Comparison of ENCODE assay signal across 1 cellular context in genomic region chr12:100539209-100539608, GRCh38.
TF ChIP-seq lines count a peak whose summit lies in the region.

No MANE protein-coding gene starts in this region.

TF ChIP-seq in IMR-90, 13 proteins besides CTCF, POLR2A, EP300 and RAD21 (continued from another document):
- TF ChIP-seq NFE2L2 (IDR thresholded peaks at IDR 0.05; ENCODE audit: low read depth, low read length) (no peak), CEBPB (IDR thresholded peaks at IDR 0.05; ENCODE audit: low read depth, low read length) (no peak), SMC3 (IDR thresholded peaks at IDR 0.05; ENCODE audit: low read depth, low read length) (no peak), MXI1 (IDR thresholded peaks at IDR 0.05; ENCODE audit: borderline replicate concordance, low read depth, low read length) (no peak), USF2 (IDR thresholded peaks at IDR 0.05; ENCODE audit: low read depth, low read length) (no peak), MAZ (IDR thresholded peaks at IDR 0.05; ENCODE audit: borderline replicate concordance, low read depth, low read length) (no peak), ELK1 (IDR thresholded peaks at IDR 0.05; ENCODE audit: borderline replicate concordance, low read depth, low read length) (no peak), RCOR1 (IDR thresholded peaks at IDR 0.05; ENCODE audit: insufficient replicate concordance, low read length) (no peak)
